Comparison of ENCODE assay signal across 1 cellular context in genomic region chr1:27504588-27505419, GRCh38.
TF ChIP-seq lines count a peak whose summit lies in the region.

No MANE protein-coding gene starts in this region.

TF ChIP-seq in HepG2, 621 proteins besides CTCF, POLR2A, EP300 and RAD21 (continued from another document and continues in another):
- TF ChIP-seq PRDM10 (CRISPR knock-in tag; IDR thresholded peaks at IDR 0.05; ENCODE audit: low read depth) (no peak), PRPF4 (IDR thresholded peaks at IDR 0.05; ENCODE audit: low read depth, low read length, poor library complexity, severe bottlenecking) (no peak), BRCA1 (CRISPR knock-in tag; IDR thresholded peaks at IDR 0.05) (no peak), NCOA1 (CRISPR knock-in tag; IDR thresholded peaks at IDR 0.05) (no peak), UBTF (CRISPR knock-in tag; IDR thresholded peaks at IDR 0.05) (peak; percentile 91), ZNF326 (CRISPR knock-in tag; IDR thresholded peaks at IDR 0.05; ENCODE audit: borderline replicate concordance) (no peak), NFATC3 (CRISPR knock-in tag; IDR thresholded peaks at IDR 0.05) (no peak), ZNF768 (CRISPR knock-in tag; IDR thresholded peaks at IDR 0.05) (peak; percentile 100), HMGA1 (CRISPR knock-in tag; conservative IDR thresholded peaks at IDR 0.05) (no peak), SSRP1 (CRISPR knock-in tag; IDR thresholded peaks at IDR 0.05) (no peak), KLF15 (CRISPR knock-in tag; IDR thresholded peaks at IDR 0.05; ENCODE audit: borderline replicate concordance) (0 out of 2 replicates have a peak, but pooled peaks have one; percentile 63), ATF3 (CRISPR knock-in tag; IDR thresholded peaks at IDR 0.05) (peak; percentile 67), NR2F2 (IDR thresholded peaks at IDR 0.05; ENCODE audit: borderline replicate concordance, low read depth) (peak; percentile 60; the same call in 1 of the 2 replicates), ZMYM4 (CRISPR knock-in tag; IDR thresholded peaks at IDR 0.05) (peak; percentile 70; the same call in 1 of the 2 replicates), ZNF703 (CRISPR knock-in tag; IDR thresholded peaks at IDR 0.05; ENCODE audit: borderline replicate concordance) (no peak), ZNF687 (CRISPR knock-in tag; IDR thresholded peaks at IDR 0.05) (peak; percentile 91), RBFOX2 (IDR thresholded peaks at IDR 0.05; ENCODE audit: low read depth, low read length) (no peak; the same call in 1 of the 2 replicates), ZNF33A (CRISPR knock-in tag; IDR thresholded peaks at IDR 0.05; ENCODE audit: borderline replicate concordance) (no peak), RARA (CRISPR knock-in tag; IDR thresholded peaks at IDR 0.05) (peak; percentile 93), CBX1 (IDR thresholded peaks at IDR 0.05; ENCODE audit: low read depth) (peak; percentile 91), ZNF24 (IDR thresholded peaks at IDR 0.05) (no peak), DDIT3 (CRISPR knock-in tag; IDR thresholded peaks at IDR 0.05) (no peak), ZFP91 (CRISPR knock-in tag; IDR thresholded peaks at IDR 0.05; ENCODE audit: borderline replicate concordance) (peak; percentile 76), CBX2 (IDR thresholded peaks at IDR 0.05; ENCODE audit: low read depth, low read length) (no peak), CBX2 (CRISPR knock-in tag; IDR thresholded peaks at IDR 0.05; ENCODE audit: low read depth) (no peak), NFYB (CRISPR knock-in tag; IDR thresholded peaks at IDR 0.05) (no peak), ZNF18 (CRISPR knock-in tag; IDR thresholded peaks at IDR 0.05; ENCODE audit: insufficient replicate concordance) (peak; percentile 41), SMC3 (IDR thresholded peaks at IDR 0.05; ENCODE audit: low read length) (no peak), TAF15 (IDR thresholded peaks at IDR 0.05; ENCODE audit: low read depth, low read length, poor library complexity, severe bottlenecking) (no peak), NCOR1 (IDR thresholded peaks at IDR 0.05; ENCODE audit: borderline replicate concordance, low read length) (peak; percentile 45; the same call in 1 of the 2 replicates), HIC2 (CRISPR knock-in tag; IDR thresholded peaks at IDR 0.05; ENCODE audit: low read depth) (peak; percentile 86), PHF5A (CRISPR knock-in tag; IDR thresholded peaks at IDR 0.05; ENCODE audit: low read depth, unreplicated experiment) (no peak), NRL (CRISPR knock-in tag; IDR thresholded peaks at IDR 0.05; ENCODE audit: borderline replicate concordance) (no peak; the same call in 1 of the 2 replicates), TFE3 (CRISPR knock-in tag; IDR thresholded peaks at IDR 0.05) (peak; percentile 71; the same call in 1 of the 2 replicates), HNRNPUL1 (IDR thresholded peaks at IDR 0.05; ENCODE audit: low read depth, low read length) (no peak), ZNF232 (CRISPR knock-in tag; IDR thresholded peaks at IDR 0.05; ENCODE audit: borderline replicate concordance) (peak; percentile 74; the same call in 1 of the 2 replicates), ZFP82 (CRISPR knock-in tag; IDR thresholded peaks at IDR 0.05; ENCODE audit: borderline replicate concordance) (0 out of 2 replicates have a peak, but pooled peaks have one; percentile 52), HOXD1 (CRISPR knock-in tag; IDR thresholded peaks at IDR 0.05) (peak; percentile 74; the same call in 1 of the 2 replicates), MED8 (CRISPR knock-in tag; IDR thresholded peaks at IDR 0.05; ENCODE audit: insufficient replicate concordance) (peak; percentile 66), ZNF782 (CRISPR knock-in tag; IDR thresholded peaks at IDR 0.05; ENCODE audit: borderline replicate concordance) (no peak), ZFP37 (CRISPR knock-in tag; IDR thresholded peaks at IDR 0.05; ENCODE audit: borderline replicate concordance) (0 out of 2 replicates have a peak, but pooled peaks have one; percentile 46), FOXM1 (CRISPR knock-in tag; IDR thresholded peaks at IDR 0.05) (no peak), CCDC6 (CRISPR knock-in tag; IDR thresholded peaks at IDR 0.05) (peak; percentile 77; the same call in 1 of the 2 replicates), ZNF558 (CRISPR knock-in tag; IDR thresholded peaks at IDR 0.05; ENCODE audit: borderline replicate concordance) (no peak)
